ENCODE assay signal across 2 cellular contexts in the genomic region with DNA sequence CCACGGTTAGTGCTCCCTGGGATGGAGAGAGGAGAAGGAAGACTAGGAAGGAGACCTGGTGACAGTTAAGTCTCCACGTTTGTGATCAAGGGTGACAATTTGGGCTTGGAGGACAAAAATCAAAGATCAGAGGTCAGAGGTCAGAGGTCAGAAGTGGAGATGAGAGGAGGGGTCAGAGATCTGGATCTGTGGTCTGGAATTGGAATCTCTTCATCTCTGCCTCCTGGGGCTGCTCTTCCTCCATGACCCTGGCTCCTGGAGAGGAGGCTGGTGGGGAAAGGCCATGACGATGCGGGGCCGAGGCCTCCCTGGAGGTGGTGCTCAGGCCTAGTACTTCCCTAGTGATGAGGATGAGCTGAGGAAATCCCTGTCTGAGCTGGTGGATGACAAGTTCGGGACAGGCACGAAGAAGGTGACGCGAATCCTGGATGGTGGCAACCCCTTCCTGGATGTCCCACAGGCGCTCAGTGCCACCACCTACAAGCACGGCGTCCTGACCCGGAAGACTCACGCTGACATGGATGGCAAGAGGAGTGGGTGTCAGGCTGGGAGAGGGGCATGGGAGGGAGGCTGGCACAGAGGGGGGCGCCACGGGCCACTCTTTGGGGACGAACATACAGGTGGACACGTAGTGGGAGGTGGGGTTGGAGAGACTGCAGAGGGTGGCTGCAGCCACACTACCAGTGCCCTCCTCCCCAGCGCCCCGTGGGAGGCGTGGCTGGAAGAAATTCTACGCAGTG.
A peak's percentile ranks its signal among the peaks of the same experiment; 100 is the strongest.
TF ChIP-seq lines count a peak whose summit lies in the region.

No MANE protein-coding gene starts in this region.

TF ChIP-seq in liver, 16 proteins besides CTCF, POLR2A, EP300 and RAD21:
- TF ChIP-seq FOXA2 (IDR thresholded peaks at IDR 0.05) (no peak), SP1 (IDR thresholded peaks at IDR 0.05) (no peak), NR2F2 (IDR thresholded peaks at IDR 0.05) (peak; percentile 25), EGR1 (IDR thresholded peaks at IDR 0.05; ENCODE audit: low read depth in 2 of 2) (no peak)
- TF ChIP-seq, protein P1, sequence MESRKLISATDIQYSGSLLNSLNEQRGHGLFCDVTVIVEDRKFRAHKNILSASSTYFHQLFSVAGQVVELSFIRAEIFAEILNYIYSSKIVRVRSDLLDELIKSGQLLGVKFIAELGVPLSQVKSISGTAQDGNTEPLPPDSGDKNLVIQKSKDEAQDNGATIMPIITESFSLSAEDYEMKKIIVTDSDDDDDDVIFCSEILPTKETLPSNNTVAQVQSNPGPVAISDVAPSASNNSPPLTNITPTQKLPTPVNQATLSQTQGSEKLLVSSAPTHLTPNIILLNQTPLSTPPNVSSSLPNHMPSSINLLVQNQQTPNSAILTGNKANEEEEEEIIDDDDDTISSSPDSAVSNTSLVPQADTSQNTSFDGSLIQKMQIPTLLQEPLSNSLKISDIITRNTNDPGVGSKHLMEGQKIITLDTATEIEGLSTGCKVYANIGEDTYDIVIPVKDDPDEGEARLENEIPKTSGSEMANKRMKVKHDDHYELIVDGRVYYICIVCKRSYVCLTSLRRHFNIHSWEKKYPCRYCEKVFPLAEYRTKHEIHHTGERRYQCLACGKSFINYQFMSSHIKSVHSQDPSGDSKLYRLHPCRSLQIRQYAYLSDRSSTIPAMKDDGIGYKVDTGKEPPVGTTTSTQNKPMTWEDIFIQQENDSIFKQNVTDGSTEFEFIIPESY (IDR thresholded peaks at IDR 0.05) = no peak

TF ChIP-seq in HepG2, 621 proteins besides CTCF, POLR2A, EP300 and RAD21:
- TF ChIP-seq ELF1 (CRISPR knock-in tag; IDR thresholded peaks at IDR 0.05) = no peak
- no peak for TF ChIP-seq TRIM24 (CRISPR knock-in tag; IDR thresholded peaks at IDR 0.05)
- no peak for TF ChIP-seq RCOR2 (CRISPR knock-in tag; IDR thresholded peaks at IDR 0.05)
